In genomic region chr16:57984443-57985203, GRCh38 we compare ENCODE assay signal across 8 cellular contexts. TPM values are rescaled to one million over a fixed set of nuclear protein-coding genes. Genes with fewer than 3 reads are reported as not detected.
DNase-seq lines count a peak whose midpoint lies in the region; ATAC-seq and TF ChIP-seq lines count a peak whose summit lies in the region.

No MANE protein-coding gene starts in this region.

- ATAC-seq in GM19043 (IDR thresholded peaks at IDR 0.05; ENCODE audit: low read depth, unreplicated experiment), result peak; percentile 81
- ATAC-seq in HG03460 (IDR thresholded peaks at IDR 0.05; ENCODE audit: unreplicated experiment), result peak; percentile 71
- ATAC-seq in left lobe of liver, result peak; percentile 89

- peak overlapping the region in 1 of 2 donors; percentile 57 for H3K27ac ChIP-seq in coronary artery

- TF ChIP-seq CTCF in coronary artery (IDR thresholded peaks at IDR 0.05), result no peak

- DNase-seq in activated CD4-positive, alpha-beta T cell treated with anti-CD3 and anti-CD28 coated beads for 4 hours, result peak; percentile 92 to 94
- no peak for DNase-seq in coronary artery (ENCODE audit: low spot score)
- DNase-seq in left lobe of liver (ENCODE audit: low spot score), result peak; percentile 72
- DNase-seq in stimulated activated CD4-positive, alpha-beta T cell treated with anti-CD3 and anti-CD28 coated beads, Interleukin-2, amount 100 ng/mL, for 4 hours (ENCODE audit: low read depth), result peak; percentile 92
- DNase-seq in DMS53 (lab: John Stamatoyannopoulos, UW), result no peak
- no peak for DNase-seq in GOT3 (lab: John Stamatoyannopoulos, UW)

- H3K4me3 ChIP-seq in coronary artery, result peak overlapping the region; percentile 70

RNA-seq across cellular contexts. Expression of gene CNGB1, which starts 13.7 kb away (rescaled TPM):
- not detected for total RNA-seq in left lobe of liver

RNA-seq across cellular contexts. Expression of gene ZNF319, which starts 15.8 kb away (rescaled TPM):
- total RNA-seq in left lobe of liver, result 3.6 TPM

RNA-seq across cellular contexts. Expression of gene USB1, which starts 16.6 kb away (rescaled TPM):
- 28.4 TPM for total RNA-seq in left lobe of liver

RNA-seq across cellular contexts. Expression of gene MMP15, which starts 40.9 kb away (rescaled TPM):
- 39.5 TPM for total RNA-seq in left lobe of liver

Comparison
In these comparisons a context has a peak if more than half of its experiments do, and no peak if none do; other contexts are left out.
1. DNase-seq: peak in activated CD4-positive, alpha-beta T cell treated with anti-CD3 and anti-CD28 coated beads for 4 hours (2 of 2), left lobe of liver (single experiment) and stimulated activated CD4-positive, alpha-beta T cell treated with anti-CD3 and anti-CD28 coated beads, Interleukin-2, amount 100 ng/mL, for 4 hours (single experiment); none in coronary artery (single experiment), DMS53 (single experiment) and GOT3 (single experiment).
2. Peak in every context shown above with its lines, with median percentiles within 50 percentile points of each other: ATAC-seq.